30 cellular contexts compared by ENCODE assay signal in genomic region chr17:18155179-18155578, GRCh38.
"Had no signal": no experiment of that assay in that cellular context is flagged by ENCODE, and none has a peak within 500 bp of the region (broad histone marks: within the 10 kb centered on the region; RNA-seq: fewer than 3 reads in every experiment).

No MANE protein-coding gene starts in this region.

- H3K36me3 Mint-ChIP-seq: mesothelial cell of epicardium; naive B cell; natural killer cell treated with Interleukin-12 subunit alpha and Interleukin-12 subunit beta and Interleukin-15 and Interleukin-18, amount 100 ng/mL, for 72 hours; stimulated activated naive B cell treated with anti-CD40 and anti-IgM and Interleukin-4, amounts not matched to agents 10 μg/mL and 1 μg/mL and 100 μg/mL, for 72 hours had no signal

- H2AFZ ChIP-seq: parathyroid adenoma had no signal

- H3K4me3 ChIP-seq: lower lobe of right lung, right atrium auricular region, right lobe of liver, smooth muscle cell, stomach, testis, thyroid gland, transverse colon, upper lobe of right lung had no signal

- H3K4me2 ChIP-seq: smooth muscle cell had no signal

- H3K36me3 ChIP-seq: lower lobe of right lung, neutrophil, right atrium auricular region, right lobe of liver, stomach, thyroid gland, transverse colon, upper lobe of right lung had no signal

- DNase-seq: hippocampal formation; kidney glomerular epithelial cell; left cardiac atrium; lower lobe of right lung; mammary epithelial cell; mesendoderm; naive B cell; occipital lobe; right lobe of liver; stimulated activated CD4-positive, alpha-beta T cell treated with anti-CD3 and anti-CD28 coated beads, Interleukin-12 subunit alpha, Interleukin-12 subunit beta, amount 100 ng/mL, for 4 hours; stimulated activated CD4-positive, alpha-beta T cell treated with anti-CD3 and anti-CD28 coated beads, Interleukin-15, amount 100 ng/mL, for 24 hours; stimulated activated CD4-positive, alpha-beta T cell treated with anti-CD3 and anti-CD28 coated beads, Interleukin-2, amount 100 ng/mL, for 24 hours; stimulated activated CD4-positive, alpha-beta T cell treated with anti-CD3 and anti-CD28 coated beads, Interleukin-4, amount 100 ng/mL, for 1 hour; stimulated activated naive B cell treated with anti-CD40 and anti-IgM and Interleukin-4, amounts not matched to agents 10 μg/mL and 1 μg/mL and 100 μg/mL, for 72 hours; stimulated activated naive CD8-positive, alpha-beta T cell treated with anti-CD3 and anti-CD28 coated beads, Interleukin-15, Interleukin-2, amounts not matched to agents 100 U/mL and 50 U/mL, for 24 hours; stomach; testis; thyroid gland; transverse colon; upper lobe of right lung had no signal

- H3K79me2 ChIP-seq: parathyroid adenoma had no signal

- H3K9ac ChIP-seq: parathyroid adenoma had no signal

- H3K9me3 ChIP-seq: lower lobe of right lung, neutrophil, right atrium auricular region, right lobe of liver, stomach, testis, thyroid gland, transverse colon, upper lobe of right lung had no signal

- H3K9me3 Mint-ChIP-seq: mesothelial cell of epicardium; naive B cell; natural killer cell treated with Interleukin-12 subunit alpha and Interleukin-12 subunit beta and Interleukin-15 and Interleukin-18, amount 100 ng/mL, for 72 hours; stimulated activated naive B cell treated with anti-CD40 and anti-IgM and Interleukin-4, amounts not matched to agents 10 μg/mL and 1 μg/mL and 100 μg/mL, for 72 hours had no signal

- H3K27ac ChIP-seq: lower lobe of right lung, parathyroid adenoma, right atrium auricular region, right lobe of liver, testis, thyroid gland, transverse colon, upper lobe of right lung had no signal

- FAIRE-seq: keratinocyte, urothelium cell line had no signal

- H3K27ac Mint-ChIP-seq: natural killer cell treated with Interleukin-12 subunit alpha and Interleukin-12 subunit beta and Interleukin-15 and Interleukin-18, amount 100 ng/mL, for 72 hours; progenitor cell of endocrine pancreas; stimulated activated naive B cell treated with anti-CD40 and anti-IgM and Interleukin-4, amounts not matched to agents 10 μg/mL and 1 μg/mL and 100 μg/mL, for 72 hours had no signal

- H3K27me3 ChIP-seq: neutrophil, right atrium auricular region, right lobe of liver, stomach, testis, thyroid gland, transverse colon, upper lobe of right lung had no signal

- H3K27me3 Mint-ChIP-seq: naive B cell; natural killer cell treated with Interleukin-12 subunit alpha and Interleukin-12 subunit beta and Interleukin-15 and Interleukin-18, amount 100 ng/mL, for 72 hours had no signal

- H3K4me3 Mint-ChIP-seq: natural killer cell treated with Interleukin-12 subunit alpha and Interleukin-12 subunit beta and Interleukin-15 and Interleukin-18, amount 100 ng/mL, for 72 hours; stimulated activated naive B cell treated with anti-CD40 and anti-IgM and Interleukin-4, amounts not matched to agents 10 μg/mL and 1 μg/mL and 100 μg/mL, for 72 hours had no signal

- ATAC-seq: left cardiac atrium; left lobe of liver; lower lobe of right lung; natural killer cell treated with Interleukin-12 subunit alpha and Interleukin-12 subunit beta and Interleukin-15 and Interleukin-18, amount 100 ng/mL, for 72 hours; right lobe of liver; stimulated activated naive B cell treated with anti-CD40 and anti-IgM and Interleukin-4, amounts not matched to agents 10 μg/mL and 1 μg/mL and 100 μg/mL, for 72 hours; stimulated activated naive CD8-positive, alpha-beta T cell treated with anti-CD3 and anti-CD28 coated beads, Interleukin-15, Interleukin-2, amounts not matched to agents 100 U/mL and 50 U/mL, for 24 hours; upper lobe of right lung had no signal

- H3K4me1 ChIP-seq: parathyroid adenoma had no signal
